In genomic region chr5:81194633-81195333, GRCh38 we compare ENCODE assay signal across 8 cellular contexts. TPM values are rescaled to one million over a fixed set of nuclear protein-coding genes. Genes with fewer than 3 reads are reported as not detected.
DNase-seq lines count a peak whose midpoint lies in the region; ATAC-seq and TF ChIP-seq lines count a peak whose summit lies in the region.

No MANE protein-coding gene starts in this region.

- H3K27me3 ChIP-seq in HCT116 (ENCODE audit: insufficient read depth, low read length) (no peaks in the 10 kb centered on the region), uterus (no peaks in the 10 kb centered on the region)

- TF ChIP-seq RAD21 in HCT116 (IDR thresholded peaks at IDR 0.05; ENCODE audit: low read depth), result peak; percentile 94

- RAD21 ChIA-PET in HCT116 (lab: Charles Lee; ENCODE audit: low non-redundant PET in 1 of 2, low total read pairs in 2 of 2, uncharacterized antibody in 2 of 2, unreplicated experiment in 2 of 2), result interaction anchor here in 1 of 2 experiments (0.6 to 0.7 kb wide), 2 partner anchors 420 to 1064 kb away, joined by 3 to 4 read pairs; no protein-coding TSS in a partner anchor

- no TSS peak for BruUV-seq in HCT116 (replicated peaks; lab: Mats Ljungman, UMichigan)

- no peak overlapping the region for H3K27ac ChIP-seq in HCT116 (ENCODE audit: low read depth, low read length)
- H3K27ac ChIP-seq in uterus, result no peak overlapping the region

- peak overlapping the region; percentile 62 for H2AFZ ChIP-seq in HCT116 (ENCODE audit: low read depth, low read length, poor library complexity, severe bottlenecking)

- TF ChIP-seq POLR2A in HCT116 (IDR thresholded peaks at IDR 0.05; ENCODE audit: borderline replicate concordance, extremely low read depth, insufficient read depth, insufficient read length), result no peak
- TF ChIP-seq POLR2A in uterus (IDR thresholded peaks at IDR 0.05), result no peak

- ATAC-seq in HCT116 (peak; percentile 99), left cardiac atrium (peak; percentile 96 to 97)

- H3K9me2 ChIP-seq in HCT116 (ENCODE audit: insufficient read depth), result no peaks in the 10 kb centered on the region

- H3K9me3 ChIP-seq in HCT116 (ENCODE audit: control insufficient read depth in 1 of 2, insufficient read depth in 1 of 2, low read depth in 1 of 2, low read length in 2 of 2), result no peaks in the 10 kb centered on the region
- H3K9me3 ChIP-seq in uterus, result no peaks in the 10 kb centered on the region

- H3K36me3 ChIP-seq in HCT116 (ENCODE audit: control insufficient read depth in 1 of 2, insufficient read depth in 2 of 2, low read length in 2 of 2) (no peaks in the 10 kb centered on the region), uterus (no peaks in the 10 kb centered on the region)

- no peaks in the 10 kb centered on the region for H4K20me1 ChIP-seq in HCT116 (ENCODE audit: insufficient read depth)

- peak overlapping the region; percentile 22; the same call in 1 of the 2 replicates for H3K4me2 ChIP-seq in HCT116 (ENCODE audit: low read length)

- H3K4me1 ChIP-seq in HCT116 (ENCODE audit: control insufficient read depth in 1 of 2, insufficient read depth in 2 of 2, low read length in 2 of 2), result peaks cover 0 to 6% of the 10 kb centered on the region in 2 experiments; a peak in 1 of 4 replicates
- no peaks in the 10 kb centered on the region for H3K4me1 ChIP-seq in uterus

- H3K4me3 ChIP-seq in HCT116 (replicated peaks in 1 of 2; ENCODE audit: low read depth in 1 of 2, low read length in 2 of 2), result no peak overlapping the region
- H3K4me3 ChIP-seq in uterus, result no peak overlapping the region

- POLR2A ChIA-PET in HCT116 (lab: Charles Lee), result no interaction called here

- peak; percentile 74 for DNase-seq in G401 (ENCODE audit: low spot score)
- DNase-seq in HCT116 (ENCODE audit: low read depth, low spot score), result peak; percentile 68
- DNase-seq in NAMALWA (ENCODE audit: low spot score), result peak; percentile 85
- DNase-seq in T follicular helper cell (ENCODE audit: low read depth), result peak; percentile 66
- DNase-seq in activated naive CD8-positive, alpha-beta T cell treated with anti-CD3 and anti-CD28 coated beads, Interleukin-2, amount 50 U/mL, for 16 hours (ENCODE audit: low read depth, low spot score), result peak; percentile 66
- DNase-seq in left cardiac atrium, result peak; percentile 85
- DNase-seq in putamen (ENCODE audit: low spot score), result peak; percentile 63
- peak; percentile 72 to 85 for DNase-seq in uterus

- no peaks in the 10 kb centered on the region for H3K79me2 ChIP-seq in HCT116 (ENCODE audit: insufficient read depth, low read length)

- peak; percentile 80 to 95 (median 94) for TF ChIP-seq CTCF in HCT116 (IDR thresholded peaks at IDR 0.05 in 2 of 3, conservative IDR thresholded peaks at IDR 0.05 in 1 of 3; ENCODE audit: borderline replicate concordance in 1 of 3, insufficient read depth in 1 of 3, low read depth in 2 of 3, low read length in 2 of 3)
- peak; percentile 74 to 94 (median 78) for TF ChIP-seq CTCF in uterus (IDR thresholded peaks at IDR 0.05)

- in situ Hi-C loops in G401 (cut with HindIII; ENCODE audit: low sequenced_read_pairs), result no loop called here

- no peak overlapping the region for H3K9ac ChIP-seq in HCT116 (ENCODE audit: low read length)

- intact Hi-C loops in HCT116 (cut with micrococcal nuclease), result loop anchor here (1.0 to 2.0 kb wide), 2 partner anchors 482 to 508 kb away; no protein-coding TSS in a partner anchor
- intact Hi-C loops in left cardiac atrium (cut with DNase I), result loop anchor here (5.0 to 10.0 kb wide), 3 partner anchors 103 to 710 kb away; partner anchors contain the start of gene FAM151B (in 2 of the 2)
- intact Hi-C loops in uterus (cut with DNase I; ENCODE audit: low total_unique reads), result no loop called here

- CTCF ChIA-PET in HCT116 (lab: Charles Lee), result interaction anchor here (0.5 to 1.7 kb wide), 5 partner anchors 9 to 916 kb away, joined by 3 to 8 read pairs (median 3); no protein-coding TSS in a partner anchor

TF ChIP-seq in HCT116, 20 proteins besides CTCF, POLR2A, EP300 and RAD21:
- TF ChIP-seq CBX3 (IDR thresholded peaks at IDR 0.05; ENCODE audit: low read depth) (peak; percentile 56; the same call in 1 of the 2 replicates), CEBPB (IDR thresholded peaks at IDR 0.05; ENCODE audit: low read depth) (no peak), EGR1 (IDR thresholded peaks at IDR 0.05; ENCODE audit: low read depth) (no peak), MAX (IDR thresholded peaks at IDR 0.05) (peak; percentile 94), YY1 (IDR thresholded peaks at IDR 0.05; ENCODE audit: extremely low read depth, insufficient replicate concordance, low read depth, low read length) (peak; percentile 37), ELF1 (IDR thresholded peaks at IDR 0.05; ENCODE audit: borderline replicate concordance, low read depth) (no peak)

RNA-seq across cellular contexts. Expression of gene CKMT2, which starts 38.3 kb away (rescaled TPM):
- total RNA-seq in G401 (2014; rRNA removed; shearing (Covaris generic)), result not detected in 2 replicates
- not detected for total RNA-seq in HCT116 (2021; ENCODE audit: unreplicated experiment)
- 0.12 and 0.29 TPM in 2 replicates for polyA plus RNA-seq in HCT116 (2012)
- 100 to 1,000 TPM; 742 to 839 TPM for total RNA-seq in left cardiac atrium
- 10 to 100 TPM in 2 of 4 donors, 1 to 10 TPM in 2; 3.5 to 20.5 (median 9.8) TPM for total RNA-seq in uterus

Comparison
In these comparisons a context has a peak if more than half of its experiments do, and no peak if none do; other contexts are left out.
1. RNA of gene CKMT2, which starts 38.3 kb away (total RNA-seq): 742 to 839 TPM in left cardiac atrium; 3.5 to 20.5 TPM in uterus, not detected in HCT116 (single experiment) and not detected in G401; every median in the first group is over 10 times any median in the second.
2. Peak in every context shown above with its lines, with median percentiles within 50 percentile points of each other: DNase-seq.